In the genomic region with DNA sequence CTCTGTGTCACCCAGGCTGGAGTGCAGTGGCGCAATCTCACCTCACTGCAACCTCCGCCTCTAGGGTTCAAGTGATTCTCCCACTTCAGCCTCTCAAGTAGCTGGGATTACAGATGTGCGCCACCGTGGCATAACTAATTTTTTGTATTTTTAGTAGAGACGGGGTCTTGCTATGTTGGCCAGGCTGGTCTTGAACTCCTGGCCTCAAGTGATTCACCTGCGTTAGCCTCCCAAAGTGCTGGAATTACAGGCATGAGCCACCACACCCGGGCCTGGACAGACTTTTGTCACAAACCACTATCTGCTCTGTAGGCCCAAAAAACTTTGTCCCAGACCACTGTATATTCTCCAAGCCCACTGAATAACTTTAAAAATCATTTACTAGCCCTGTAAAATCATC, we compare ENCODE assay signal across 7 cellular contexts.
DNase-seq lines count a peak whose midpoint lies in the region; ATAC-seq and TF ChIP-seq lines count a peak whose summit lies in the region.
"Not testable (repeated sequence)": the region's sequence is repeated elsewhere in the genome, so short reads cannot be mapped to it uniquely, and the experiment has no call there.

No MANE protein-coding gene starts in this region.

- H3K36me3 ChIP-seq in CD4-positive, alpha-beta memory T cell (ENCODE audit: insufficient read depth, low read length); right lobe of liver: not testable (repeated sequence)

- H3K4me3 ChIP-seq in CD4-positive, alpha-beta memory T cell (ENCODE audit: low read length in 2 of 2); right lobe of liver: not testable (repeated sequence)

- peaks cover 80% of the 10 kb centered on the region for H3K4me1 ChIP-seq in CD4-positive, alpha-beta memory T cell (ENCODE audit: insufficient read depth, low read length)
- peaks cover 0 to 40% (median 11%) of the 10 kb centered on the region in 4 donors for H3K4me1 ChIP-seq in right lobe of liver

- CTCF ChIA-PET in CD4-positive, alpha-beta memory T cell (lab: Charles Lee; ENCODE audit: partially characterized antibody); WTC11 (lab: Charles Lee): not testable (repeated sequence)

- ATAC-seq in WTC11; activated T-cell treated with anti-CD3 and anti-CD28 coated beads, Interleukin-2, amount 50 U/mL, for 72 hours (replicated peaks in 1 of 2); right lobe of liver; stimulated activated naive B cell treated with anti-CD40 and anti-IgM and Interleukin-4, amounts not matched to agents 10 μg/mL and 1 μg/mL and 100 μg/mL, for 72 hours (replicated peaks): not testable (repeated sequence)

- not testable (repeated sequence) for TF ChIP-seq POLR2A in right lobe of liver (IDR thresholded peaks at IDR 0.05)

- H3K4me3 Mint-ChIP-seq in CD4-positive, alpha-beta memory T cell = peak overlapping the region in 4 of 8 donors; percentile 3 to 47 (median 36)
- H3K4me3 Mint-ChIP-seq in WTC11; activated naive CD8-positive, alpha-beta T cell: not testable (repeated sequence)
- H3K4me3 Mint-ChIP-seq in activated T-cell treated with anti-CD3 and anti-CD28 coated beads, Interleukin-2, amount 50 U/mL, for 72 hours = peak overlapping the region in 1 of 2 donors; percentile 25
- peak overlapping the region in 1 of 2 donors; percentile 60 for H3K4me3 Mint-ChIP-seq in stimulated activated naive B cell treated with anti-CD40 and anti-IgM and Interleukin-4, amounts not matched to agents 10 μg/mL and 1 μg/mL and 100 μg/mL, for 72 hours

- TF ChIP-seq CTCF in WTC11 (IDR thresholded peaks at IDR 0.05); right lobe of liver (IDR thresholded peaks at IDR 0.05): not testable (repeated sequence)

- H3K27me3 Mint-ChIP-seq in CD4-positive, alpha-beta memory T cell; WTC11 (ENCODE audit: low read depth); activated T-cell treated with anti-CD3 and anti-CD28 coated beads, Interleukin-2, amount 50 U/mL, for 72 hours (ENCODE audit: low read depth); activated naive CD8-positive, alpha-beta T cell; stimulated activated naive B cell treated with anti-CD40 and anti-IgM and Interleukin-4, amounts not matched to agents 10 μg/mL and 1 μg/mL and 100 μg/mL, for 72 hours: not testable (repeated sequence)

- H3K27ac Mint-ChIP-seq in CD4-positive, alpha-beta memory T cell = peak overlapping the region; percentile 28 to 85 (median 58)
- not testable (repeated sequence) for H3K27ac Mint-ChIP-seq in WTC11
- H3K27ac Mint-ChIP-seq in activated T-cell treated with anti-CD3 and anti-CD28 coated beads, Interleukin-2, amount 50 U/mL, for 72 hours = peak overlapping the region; percentile 35
- H3K27ac Mint-ChIP-seq in activated naive CD8-positive, alpha-beta T cell = peak overlapping the region; percentile 50
- H3K27ac Mint-ChIP-seq in stimulated activated naive B cell treated with anti-CD40 and anti-IgM and Interleukin-4, amounts not matched to agents 10 μg/mL and 1 μg/mL and 100 μg/mL, for 72 hours = peak overlapping the region; percentile 31

- H3K9me3 Mint-ChIP-seq in CD4-positive, alpha-beta memory T cell; WTC11; activated T-cell treated with anti-CD3 and anti-CD28 coated beads, Interleukin-2, amount 50 U/mL, for 72 hours; activated naive CD8-positive, alpha-beta T cell (ENCODE audit: low read depth); stimulated activated naive B cell treated with anti-CD40 and anti-IgM and Interleukin-4, amounts not matched to agents 10 μg/mL and 1 μg/mL and 100 μg/mL, for 72 hours: not testable (repeated sequence)

- POLR2A ChIA-PET in CD4-positive, alpha-beta memory T cell (lab: Charles Lee; ENCODE audit: partially characterized antibody) = interaction anchor here (1.3 kb wide), 1 partner anchor 60 kb away, joined by 3 read pairs; no protein-coding TSS in a partner anchor
- POLR2A ChIA-PET in WTC11 (lab: Charles Lee) = interaction anchor here (0.7 kb wide), 1 partner anchor 105 kb away, joined by 3 read pairs; no protein-coding TSS in a partner anchor

- intact Hi-C loops in CD4-positive, alpha-beta memory T cell (cut with micrococcal nuclease) = loop anchor here (5.0 kb wide), 1 partner anchor 96 kb away; no protein-coding TSS in a partner anchor
- intact Hi-C loops in right lobe of liver (cut with DNase I) = not testable (repeated sequence)

- not testable (repeated sequence) for H3K27me3 ChIP-seq in CD4-positive, alpha-beta memory T cell (ENCODE audit: insufficient read depth, low read length); right lobe of liver

- not testable (repeated sequence) for H3K9me3 ChIP-seq in CD4-positive, alpha-beta memory T cell (ENCODE audit: control insufficient read depth in 1 of 2, low read length in 2 of 2); right lobe of liver

- 96% methylated on average over 7 of the region's 7 CpGs for WGBS in right lobe of liver (ENCODE audit: insufficient coverage, low coverage, low lambda C conversion rate, missing lambda C conversion rate)

- H3K36me3 Mint-ChIP-seq in CD4-positive, alpha-beta memory T cell; WTC11; activated T-cell treated with anti-CD3 and anti-CD28 coated beads, Interleukin-2, amount 50 U/mL, for 72 hours (ENCODE audit: insufficient read depth in 2 of 2); stimulated activated naive B cell treated with anti-CD40 and anti-IgM and Interleukin-4, amounts not matched to agents 10 μg/mL and 1 μg/mL and 100 μg/mL, for 72 hours: not testable (repeated sequence)
- H3K36me3 Mint-ChIP-seq in activated naive CD8-positive, alpha-beta T cell = peaks cover 11% of the 10 kb centered on the region

- not testable (repeated sequence) for H3K27ac ChIP-seq in CD4-positive, alpha-beta memory T cell (ENCODE audit: low read depth, low read length)
- peak overlapping the region; percentile 55 for H3K27ac ChIP-seq in caudate nucleus (ENCODE audit: low read depth, low read length)
- H3K27ac ChIP-seq in right lobe of liver = peak overlapping the region in 2 of 3 donors; percentile 1 to 96

- not testable (repeated sequence) for DNase-seq in CD4-positive, alpha-beta memory T cell; WTC11 (ENCODE audit: low spot score); activated T-cell treated with anti-CD3 and anti-CD28 coated beads, Interleukin-2, amount 50 U/mL, for 72 hours; caudate nucleus (lab: John Stamatoyannopoulos, UW); right lobe of liver; stimulated activated naive B cell treated with anti-CD40 and anti-IgM and Interleukin-4, amounts not matched to agents 10 μg/mL and 1 μg/mL and 100 μg/mL, for 72 hours

- H3K4me1 Mint-ChIP-seq in CD4-positive, alpha-beta memory T cell = peaks cover 61 to 89% (median 74%) of the 10 kb centered on the region in 4 donors
- H3K4me1 Mint-ChIP-seq in WTC11 = not testable (repeated sequence)
- H3K4me1 Mint-ChIP-seq in activated T-cell treated with anti-CD3 and anti-CD28 coated beads, Interleukin-2, amount 50 U/mL, for 72 hours (ENCODE audit: low read depth) = peaks cover 96% of the 10 kb centered on the region
- H3K4me1 Mint-ChIP-seq in activated naive CD8-positive, alpha-beta T cell (ENCODE audit: low read depth) = peaks cover 81% of the 10 kb centered on the region
- H3K4me1 Mint-ChIP-seq in stimulated activated naive B cell treated with anti-CD40 and anti-IgM and Interleukin-4, amounts not matched to agents 10 μg/mL and 1 μg/mL and 100 μg/mL, for 72 hours = peaks cover 58 to 92% of the 10 kb centered on the region in 2 donors

TF ChIP-seq in WTC11, 78 proteins besides CTCF, POLR2A, EP300 and RAD21:
- TF ChIP-seq ZNF121 (CRISPR knock-in tag; IDR thresholded peaks at IDR 0.05) = peak; percentile 75
